Comparison of ENCODE assay signal across 1 cellular context in the genomic region with DNA sequence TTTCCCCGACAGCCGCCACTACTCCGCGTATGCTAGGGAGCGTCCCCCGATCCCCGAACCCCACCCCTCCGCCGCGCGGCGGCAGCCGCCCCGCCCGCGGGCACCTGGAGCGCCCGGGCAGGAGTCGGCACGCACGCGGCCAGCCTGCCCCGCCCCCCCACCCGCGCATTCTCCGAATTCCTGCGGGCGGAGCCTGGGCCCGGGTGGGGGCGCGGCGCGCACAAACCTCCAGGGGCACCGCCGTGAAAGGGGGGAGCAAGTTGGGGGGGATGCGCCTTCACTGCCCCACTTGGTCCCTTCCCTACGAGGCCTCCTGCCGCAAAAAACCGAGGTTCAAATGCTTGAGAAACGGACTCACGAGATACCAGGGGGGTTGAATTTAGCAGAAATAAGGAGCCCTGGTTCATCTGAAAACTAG.
TF ChIP-seq lines count a peak whose summit lies in the region.

No MANE protein-coding gene starts in this region.

TF ChIP-seq in GM23338, 12 proteins besides CTCF, POLR2A, EP300 and RAD21 (continued from another document):
- no peak for TF ChIP-seq EZH2 (IDR thresholded peaks at IDR 0.05; ENCODE audit: low read depth, unreplicated experiment)
- TF ChIP-seq CREB1 (CRISPR knock-in tag; IDR thresholded peaks at IDR 0.05; ENCODE audit: low read depth) = no peak
- TF ChIP-seq, protein P1, sequence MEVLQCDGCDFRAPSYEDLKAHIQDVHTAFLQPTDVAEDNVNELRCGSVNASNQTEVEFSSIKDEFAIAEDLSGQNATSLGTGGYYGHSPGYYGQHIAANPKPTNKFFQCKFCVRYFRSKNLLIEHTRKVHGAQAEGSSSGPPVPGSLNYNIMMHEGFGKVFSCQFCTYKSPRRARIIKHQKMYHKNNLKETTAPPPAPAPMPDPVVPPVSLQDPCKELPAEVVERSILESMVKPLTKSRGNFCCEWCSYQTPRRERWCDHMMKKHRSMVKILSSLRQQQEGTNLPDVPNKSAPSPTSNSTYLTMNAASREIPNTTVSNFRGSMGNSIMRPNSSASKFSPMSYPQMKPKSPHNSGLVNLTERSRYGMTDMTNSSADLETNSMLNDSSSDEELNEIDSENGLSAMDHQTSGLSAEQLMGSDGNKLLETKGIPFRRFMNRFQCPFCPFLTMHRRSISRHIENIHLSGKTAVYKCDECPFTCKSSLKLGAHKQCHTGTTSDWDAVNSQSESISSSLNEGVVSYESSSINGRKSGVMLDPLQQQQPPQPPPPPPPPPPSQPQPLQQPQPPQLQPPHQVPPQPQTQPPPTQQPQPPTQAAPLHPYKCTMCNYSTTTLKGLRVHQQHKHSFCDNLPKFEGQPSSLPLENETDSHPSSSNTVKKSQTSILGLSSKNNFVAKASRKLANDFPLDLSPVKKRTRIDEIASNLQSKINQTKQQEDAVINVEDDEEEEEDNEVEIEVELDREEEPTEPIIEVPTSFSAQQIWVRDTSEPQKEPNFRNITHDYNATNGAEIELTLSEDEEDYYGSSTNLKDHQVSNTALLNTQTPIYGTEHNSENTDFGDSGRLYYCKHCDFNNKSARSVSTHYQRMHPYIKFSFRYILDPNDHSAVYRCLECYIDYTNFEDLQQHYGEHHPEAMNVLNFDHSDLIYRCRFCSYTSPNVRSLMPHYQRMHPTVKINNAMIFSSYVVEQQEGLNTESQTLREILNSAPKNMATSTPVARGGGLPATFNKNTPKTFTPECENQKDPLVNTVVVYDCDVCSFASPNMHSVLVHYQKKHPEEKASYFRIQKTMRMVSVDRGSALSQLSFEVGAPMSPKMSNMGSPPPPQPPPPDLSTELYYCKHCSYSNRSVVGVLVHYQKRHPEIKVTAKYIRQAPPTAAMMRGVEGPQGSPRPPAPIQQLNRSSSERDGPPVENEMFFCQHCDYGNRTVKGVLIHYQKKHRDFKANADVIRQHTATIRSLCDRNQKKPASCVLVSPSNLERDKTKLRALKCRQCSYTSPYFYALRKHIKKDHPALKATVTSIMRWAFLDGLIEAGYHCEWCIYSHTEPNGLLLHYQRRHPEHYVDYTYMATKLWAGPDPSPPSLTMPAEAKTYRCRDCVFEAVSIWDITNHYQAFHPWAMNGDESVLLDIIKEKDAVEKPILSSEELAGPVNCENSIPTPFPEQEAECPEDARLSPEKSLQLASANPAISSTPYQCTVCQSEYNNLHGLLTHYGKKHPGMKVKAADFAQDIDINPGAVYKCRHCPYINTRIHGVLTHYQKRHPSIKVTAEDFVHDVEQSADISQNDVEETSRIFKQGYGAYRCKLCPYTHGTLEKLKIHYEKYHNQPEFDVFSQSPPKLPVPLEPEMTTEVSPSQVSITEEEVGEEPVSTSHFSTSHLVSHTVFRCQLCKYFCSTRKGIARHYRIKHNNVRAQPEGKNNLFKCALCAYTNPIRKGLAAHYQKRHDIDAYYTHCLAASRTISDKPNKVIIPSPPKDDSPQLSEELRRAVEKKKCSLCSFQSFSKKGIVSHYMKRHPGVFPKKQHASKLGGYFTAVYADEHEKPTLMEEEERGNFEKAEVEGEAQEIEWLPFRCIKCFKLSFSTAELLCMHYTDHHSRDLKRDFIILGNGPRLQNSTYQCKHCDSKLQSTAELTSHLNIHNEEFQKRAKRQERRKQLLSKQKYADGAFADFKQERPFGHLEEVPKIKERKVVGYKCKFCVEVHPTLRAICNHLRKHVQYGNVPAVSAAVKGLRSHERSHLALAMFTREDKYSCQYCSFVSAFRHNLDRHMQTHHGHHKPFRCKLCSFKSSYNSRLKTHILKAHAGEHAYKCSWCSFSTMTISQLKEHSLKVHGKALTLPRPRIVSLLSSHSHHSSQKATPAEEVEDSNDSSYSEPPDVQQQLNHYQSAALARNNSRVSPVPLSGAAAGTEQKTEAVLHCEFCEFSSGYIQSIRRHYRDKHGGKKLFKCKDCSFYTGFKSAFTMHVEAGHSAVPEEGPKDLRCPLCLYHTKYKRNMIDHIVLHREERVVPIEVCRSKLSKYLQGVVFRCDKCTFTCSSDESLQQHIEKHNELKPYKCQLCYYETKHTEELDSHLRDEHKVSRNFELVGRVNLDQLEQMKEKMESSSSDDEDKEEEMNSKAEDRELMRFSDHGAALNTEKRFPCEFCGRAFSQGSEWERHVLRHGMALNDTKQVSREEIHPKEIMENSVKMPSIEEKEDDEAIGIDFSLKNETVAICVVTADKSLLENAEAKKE (CRISPR knock-in tag; IDR thresholded peaks at IDR 0.05) = no peak
- TF ChIP-seq EZH2phosphoT487 (IDR thresholded peaks at IDR 0.05; ENCODE audit: unreplicated experiment) = no peak
